In genomic region chr20:47509685-47510084, GRCh38 we compare ENCODE assay signal across 20 cellular contexts. TPM values are rescaled to one million over a fixed set of nuclear protein-coding genes. Genes with fewer than 3 reads are reported as not detected.
DNase-seq lines count a peak whose midpoint lies in the region; ATAC-seq, FAIRE-seq and TF ChIP-seq lines count a peak whose summit lies in the region.
"Had no signal": no experiment of that assay in that cellular context is flagged by ENCODE, and none has a peak within 500 bp of the region (broad histone marks: within the 10 kb centered on the region; RNA-seq: fewer than 3 reads in every experiment).

No MANE protein-coding gene starts in this region.

- no peak for TF ChIP-seq CTCF in HepG2 (CRISPR knock-in tag; IDR thresholded peaks at IDR 0.05)
- no peak for TF ChIP-seq CTCF in right lobe of liver (IDR thresholded peaks at IDR 0.05)
- TF ChIP-seq CTCF in SU-DHL-6 (IDR thresholded peaks at IDR 0.05; ENCODE audit: insufficient read depth, low read length, poor library complexity, severe bottlenecking), result no peak
- no peak for TF ChIP-seq CTCF in GM12878 (IDR thresholded peaks at IDR 0.05 in 2 of 3, conservative IDR thresholded peaks at IDR 0.05 in 1 of 3; ENCODE audit: control insufficient read depth in 2 of 3, extremely low read depth in 1 of 3, insufficient read depth in 1 of 3, low read depth in 3 of 3, low read length in 3 of 3)

- H3K27ac Mint-ChIP-seq in stimulated activated naive B cell treated with anti-CD40 and anti-IgM and Interleukin-4, amounts not matched to agents 10 μg/mL and 1 μg/mL and 100 μg/mL, for 72 hours, result peak overlapping the region; percentile 31

- no peaks in the 10 kb centered on the region for H3K9me2 ChIP-seq in SU-DHL-6 (replicated peaks; ENCODE audit: insufficient read depth, low read length)

- intact Hi-C loops in HepG2 (cut with micrococcal nuclease; ENCODE audit: unreplicated experiment), result loop anchor here (5.0 kb wide), 1 partner anchor 48 kb away; no protein-coding TSS in a partner anchor
- intact Hi-C loops in right lobe of liver (cut with DNase I), result no loop called here
- intact Hi-C loops in GM12878 (cut with micrococcal nuclease; ENCODE audit: unreplicated experiment), result no loop called here

- H3K27me3 Mint-ChIP-seq in stimulated activated naive B cell treated with anti-CD40 and anti-IgM and Interleukin-4, amounts not matched to agents 10 μg/mL and 1 μg/mL and 100 μg/mL, for 72 hours, result no peaks in the 10 kb centered on the region
- H3K27me3 Mint-ChIP-seq: T-cell had no signal

- H3K27me3 ChIP-seq in HepG2 (ENCODE audit: control insufficient read depth in 1 of 2, insufficient read depth in 2 of 2, low read length in 2 of 2) (no peaks in the 10 kb centered on the region), right lobe of liver (no peaks in the 10 kb centered on the region), SU-DHL-6 (ENCODE audit: low read length) (no peaks in the 10 kb centered on the region), GM12878 (replicated peaks in 1 of 2; ENCODE audit: control insufficient read depth in 2 of 2, insufficient read depth in 2 of 2, low read length in 1 of 2) (no peaks in the 10 kb centered on the region)
- H3K27me3 ChIP-seq: transverse colon had no signal

- H4K20me1 ChIP-seq in HepG2 (ENCODE audit: insufficient read depth, low read length) (peaks cover 18% of the 10 kb centered on the region), SU-DHL-6 (ENCODE audit: low read depth, low read length) (peaks cover 17% of the 10 kb centered on the region), GM12878 (ENCODE audit: control insufficient read depth, insufficient read depth) (no peaks in the 10 kb centered on the region)

- FAIRE-seq in HepG2 (lab: Jason Lieb, UNC) (no peak), GM12878 (lab: Jason Lieb, UNC) (no peak)
- FAIRE-seq: endothelial cell of umbilical vein had no signal

- H2AFZ ChIP-seq in HepG2 (ENCODE audit: low read length) (no peak overlapping the region), SU-DHL-6 (ENCODE audit: low read depth, low read length, severe bottlenecking) (no peak overlapping the region), GM12878 (ENCODE audit: control insufficient read depth, low read depth, low read length) (no peak overlapping the region)

- H3K4me3 ChIP-seq in HepG2 (replicated peaks in 1 of 3; ENCODE audit: insufficient read depth in 1 of 3, low read depth in 2 of 3, low read length in 3 of 3) (no peak overlapping the region), right lobe of liver (no peak overlapping the region), SU-DHL-6 (ENCODE audit: insufficient read depth, low read length, poor library complexity, severe bottlenecking) (peak overlapping the region; percentile 96), GM12878 (peak overlapping the region; percentile 75; the same call in 1 of the 2 replicates)
- H3K4me3 ChIP-seq: lung, transverse colon had no signal

- no peak for TF ChIP-seq POLR2A in HepG2 (IDR thresholded peaks at IDR 0.05; ENCODE audit: insufficient read depth in 1 of 2, low read depth in 2 of 2, low read length in 2 of 2)
- no peak for TF ChIP-seq POLR2A in right lobe of liver (IDR thresholded peaks at IDR 0.05)
- TF ChIP-seq POLR2A in GM12878 (IDR thresholded peaks at IDR 0.05; ENCODE audit: low read depth, low read length), result no peak

- peaks cover 95% of the 10 kb centered on the region for H3K79me2 ChIP-seq in HepG2 (ENCODE audit: insufficient read depth, low read length)
- H3K79me2 ChIP-seq in SU-DHL-6 (ENCODE audit: insufficient read depth, low read length), result peaks cover 100% of the 10 kb centered on the region
- peaks cover 98% of the 10 kb centered on the region for H3K79me2 ChIP-seq in GM12878 (ENCODE audit: control insufficient read depth, insufficient read depth, low read length)

- H3K36me3 Mint-ChIP-seq in stimulated activated naive B cell treated with anti-CD40 and anti-IgM and Interleukin-4, amounts not matched to agents 10 μg/mL and 1 μg/mL and 100 μg/mL, for 72 hours, result peaks cover 34 to 42% of the 10 kb centered on the region in 2 donors

- H3K9me3 ChIP-seq in HepG2 (ENCODE audit: low read length) (no peaks in the 10 kb centered on the region), right lobe of liver (no peaks in the 10 kb centered on the region), SU-DHL-6 (ENCODE audit: insufficient read depth, low read length) (no peaks in the 10 kb centered on the region), GM12878 (replicated peaks; ENCODE audit: control insufficient read depth, insufficient read depth, low read length) (no peaks in the 10 kb centered on the region; the same call in 2 of the 3 replicates)
- H3K9me3 ChIP-seq: transverse colon had no signal

- SMC1A ChIA-PET in GM12878 (lab: Charles Lee; ENCODE audit: uncharacterized antibody, unreplicated experiment), result interaction anchor here (0.7 to 4.5 kb wide), 22 partner anchors 9 to 235 kb away, joined by 3 to 38 read pairs (median 4); no protein-coding TSS in a partner anchor

- WGBS in HepG2 (ENCODE audit: low lambda C conversion rate), result 96% methylated on average over 1 of the region's 1 CpG
- 92% methylated on average over 1 of the region's 1 CpG for WGBS in right lobe of liver (ENCODE audit: insufficient coverage, low coverage, low lambda C conversion rate, missing lambda C conversion rate)
- WGBS in GM12878 (ENCODE audit: insufficient coverage, insufficient replicate concordance, low lambda C conversion rate, missing lambda C conversion rate), result 97% methylated on average over 1 of the region's 1 CpG

- H3K4me1 ChIP-seq in HepG2 (ENCODE audit: insufficient read depth, low read length) (peaks cover 76% of the 10 kb centered on the region), right lobe of liver (peaks cover 0 to 37% (median 6%) of the 10 kb centered on the region in 4 donors), GM12878 (ENCODE audit: control insufficient read depth, insufficient read depth, low read length) (peaks cover 26% of the 10 kb centered on the region)

- RAD21 ChIA-PET in GM12878 (lab: Charles Lee; ENCODE audit: unreplicated experiment), result interaction anchor here (1.0 to 4.9 kb wide), 15 partner anchors 17 to 125 kb away, joined by 3 to 66 read pairs (median 5); no protein-coding TSS in a partner anchor

- TF ChIP-seq RAD21 in HepG2 (CRISPR knock-in tag; IDR thresholded peaks at IDR 0.05) (no peak), GM12878 (IDR thresholded peaks at IDR 0.05; ENCODE audit: insufficient read depth, low read depth, low read length) (no peak)

- CTCF ChIA-PET in HepG2 (lab: Yijun Ruan, JAX; ENCODE audit: low intra/inter-chr PET ratio, low total read pairs) (no interaction called here), GM12878 (lab: Yijun Ruan, JAX) (interaction anchor here (0.8 to 3.0 kb wide), 6 partner anchors 30 to 236 kb away, joined by 3 to 13 read pairs (median 5); no protein-coding TSS in a partner anchor)

- BruUV-seq in HepG2 (replicated peaks; lab: Mats Ljungman, UMichigan), result no TSS peak
- BruUV-seq in GM12878 (replicated peaks; lab: Mats Ljungman, UMichigan), result no TSS peak

- ATAC-seq in HepG2, result no peak
- ATAC-seq in right lobe of liver, result no peak
- ATAC-seq in GM12878, result no peak
- no peak for ATAC-seq in stimulated activated naive B cell treated with anti-CD40 and anti-IgM and Interleukin-4, amounts not matched to agents 10 μg/mL and 1 μg/mL and 100 μg/mL, for 72 hours (replicated peaks)
- ATAC-seq: Panc1, T-cell had no signal

- no peak overlapping the region for H3K27ac ChIP-seq in HepG2 (ENCODE audit: extremely low read length, insufficient read depth, low read length)
- no peak overlapping the region for H3K27ac ChIP-seq in right lobe of liver
- H3K27ac ChIP-seq in SU-DHL-6 (ENCODE audit: low read depth, low read length), result peak overlapping the region; percentile 93
- H3K27ac ChIP-seq in GM12878 (ENCODE audit: control insufficient read depth, insufficient read depth), result peak overlapping the region; percentile 68; the same call in 1 of the 2 replicates
- H3K27ac ChIP-seq: transverse colon had no signal

- peaks cover 82% of the 10 kb centered on the region for H3F3A ChIP-seq in SU-DHL-6 (ENCODE audit: insufficient read depth)

- no peaks in the 10 kb centered on the region for H3K9me3 Mint-ChIP-seq in stimulated activated naive B cell treated with anti-CD40 and anti-IgM and Interleukin-4, amounts not matched to agents 10 μg/mL and 1 μg/mL and 100 μg/mL, for 72 hours
- H3K9me3 Mint-ChIP-seq: H9, T-cell had no signal

- DNase-seq in HepG2 (ENCODE audit: low spot score) (no peak), right lobe of liver (no peak), GM12878 (ENCODE audit: low read depth, low spot score) (no peak), NCI-H1694 treated with DMSO at 0.1 percent for 48 hours (lab: John Stamatoyannopoulos, UW) (no peak), LoVo (ENCODE audit: low spot score) (no peak), NCI-H128 (lab: John Stamatoyannopoulos, UW; ENCODE audit: unreplicated experiment) (no peak)
- no peak for DNase-seq in stimulated activated naive B cell treated with anti-CD40 and anti-IgM and Interleukin-4, amounts not matched to agents 10 μg/mL and 1 μg/mL and 100 μg/mL, for 72 hours
- DNase-seq: activated CD4-positive, alpha-beta T cell treated with anti-CD3 and anti-CD28 coated beads, Interleukin-2, amount 50 U/mL, for 1 hour; aorta; NCI-H1092; NCI-H2081 treated with DMSO at 0.1 percent for 48 hours; NCI-H446; stimulated activated CD4-positive, alpha-beta T cell treated with anti-CD3 and anti-CD28 coated beads, Interleukin-2, amount 100 ng/mL, for 48 hours; T-cell; transverse colon had no signal

- POLR2A ChIA-PET in HepG2 (lab: Yijun Ruan, JAX), result no interaction called here
- POLR2A ChIA-PET in GM12878 (lab: Charles Lee), result interaction anchor here (0.5 to 3.4 kb wide), 11 partner anchors 9 to 111 kb away, joined by 3 to 28 read pairs (median 5); no protein-coding TSS in a partner anchor

- H3K4me2 ChIP-seq in HepG2 (ENCODE audit: low read depth, low read length) (no peak overlapping the region), SU-DHL-6 (ENCODE audit: low read depth, low read length, poor library complexity, severe bottlenecking) (peak overlapping the region; percentile 97), GM12878 (ENCODE audit: control insufficient read depth, insufficient read depth) (peak overlapping the region; percentile 61)

- H3K4me1 Mint-ChIP-seq in stimulated activated naive B cell treated with anti-CD40 and anti-IgM and Interleukin-4, amounts not matched to agents 10 μg/mL and 1 μg/mL and 100 μg/mL, for 72 hours, result peaks cover 38 to 81% of the 10 kb centered on the region in 2 donors

- peak overlapping the region in 1 of 2 donors; percentile 29 for H3K4me3 Mint-ChIP-seq in stimulated activated naive B cell treated with anti-CD40 and anti-IgM and Interleukin-4, amounts not matched to agents 10 μg/mL and 1 μg/mL and 100 μg/mL, for 72 hours
- H3K4me3 Mint-ChIP-seq: H9 had no signal

- H3K9ac ChIP-seq in HepG2 (ENCODE audit: insufficient read depth, low read depth, low read length), result no peak overlapping the region
- H3K9ac ChIP-seq in SU-DHL-6 (ENCODE audit: low read length), result peak overlapping the region; percentile 57
- H3K9ac ChIP-seq in GM12878 (ENCODE audit: control insufficient read depth, insufficient read depth, low read length), result peak overlapping the region; percentile 60

- H3K36me3 ChIP-seq in HepG2 (replicated peaks in 1 of 2; ENCODE audit: control insufficient read depth in 1 of 2, insufficient read depth in 2 of 2, low read length in 2 of 2) (peaks cover 0 to 7% of the 10 kb centered on the region in 2 experiments; a peak in 2 of 5 replicates), right lobe of liver (no peaks in the 10 kb centered on the region), SU-DHL-6 (ENCODE audit: low read length) (peaks cover 3% of the 10 kb centered on the region), GM12878 (ENCODE audit: control insufficient read depth in 2 of 2, insufficient read depth in 2 of 2, low read length in 1 of 2) (no peaks in the 10 kb centered on the region; a peak in 2 of 4 replicates)
- H3K36me3 ChIP-seq: transverse colon had no signal

- TF ChIP-seq EP300 in HepG2 (IDR thresholded peaks at IDR 0.05; ENCODE audit: low read depth in 2 of 2, low read length in 2 of 2) (no peak), HepG2 (CRISPR knock-in tag; IDR thresholded peaks at IDR 0.05; ENCODE audit: borderline replicate concordance) (no peak), GM12878 (IDR thresholded peaks at IDR 0.05; ENCODE audit: borderline replicate concordance in 1 of 2, control insufficient read depth in 1 of 2, low read depth in 2 of 2, low read length in 2 of 2) (no peak)

- in situ Hi-C loops in HepG2 (cut with HindIII; ENCODE audit: extremely low pct_ligation_motif_present, low pct_unique_long_range_greater_than_20kb) (no loop called here), GM12878 (cut with MboI) (no loop called here)

RNA-seq across cellular contexts. Expression of gene NCOA3, which starts 8.0 kb away (rescaled TPM):
- 56.8 and 76.2 TPM in 2 replicates for total RNA-seq in HepG2 (2016; rRNA removed; fragmentation: Illumina TruSeq; extraction: Trizol)
- total RNA-seq in HepG2 (2016; cell fraction: cytosol; rRNA removed; fragmentation: Illumina TruSeq; extraction: Trizol; ENCODE audit: low read depth), result 30.2 and 36.5 TPM in 2 replicates
- 56.0 and 74.0 TPM in 2 replicates for total RNA-seq in HepG2 (2016; cell fraction: insoluble cytoplasmic fraction; rRNA removed; fragmentation: Illumina TruSeq; extraction: Trizol)
- total RNA-seq in HepG2 (2016; cell fraction: membrane; rRNA removed; fragmentation: Illumina TruSeq; extraction: Trizol), result 34.2 and 36.7 TPM in 2 replicates
- total RNA-seq in HepG2 (2016; cell fraction: nucleus; rRNA removed; fragmentation: Illumina TruSeq; extraction: Trizol), result 59.3 and 64.3 TPM in 2 replicates
- polyA plus RNA-seq in HepG2 (2011; rRNA removed), result 25.0 and 35.0 TPM in 2 replicates
- polyA plus RNA-seq in HepG2 (2011; cell fraction: cytosol; rRNA removed), result 17.2 and 18.9 TPM in 2 replicates
- 36.9 and 40.6 TPM in 2 replicates for polyA plus RNA-seq in HepG2 (2011; cell fraction: nucleus; rRNA removed)
- 22.6 and 26.9 TPM in 2 replicates for polyA plus RNA-seq in HepG2 (2012)
- 2.0 and 2.4 TPM in 2 replicates for polyA plus RNA-seq in HepG2 (2016; cell fraction: cytosol; fragmentation: Illumina TruSeq; extraction: Trizol; ENCODE audit: low read depth)
- polyA plus RNA-seq in HepG2 (2016; cell fraction: insoluble cytoplasmic fraction; fragmentation: Illumina TruSeq; extraction: Trizol; ENCODE audit: low read depth), result 40.1 and 40.4 TPM in 2 replicates
- polyA plus RNA-seq in HepG2 (2016; cell fraction: membrane; fragmentation: Illumina TruSeq; extraction: Trizol; ENCODE audit: low read depth), result 5.5 and 5.7 TPM in 2 replicates
- polyA plus RNA-seq in HepG2 (2016; cell fraction: nucleus; fragmentation: Illumina TruSeq; extraction: Trizol; ENCODE audit: insufficient read depth, low read depth), result 53.5 and 57.7 TPM in 2 replicates
- 49.8 and 56.6 TPM in 2 replicates for polyA minus RNA-seq in HepG2 (2011; rRNA and poly(A)+ RNA removed; ENCODE audit: low replicate concordance)
- polyA minus RNA-seq in HepG2 (2011; cell fraction: cytosol; rRNA and poly(A)+ RNA removed), result 41.6 and 42.5 TPM in 2 replicates
- 75.8 and 76.3 TPM in 2 replicates for polyA minus RNA-seq in HepG2 (2011; cell fraction: nucleus; rRNA and poly(A)+ RNA removed)
- 10 to 100 TPM; 11.2 to 15.1 (median 13.8) TPM for total RNA-seq in right lobe of liver
- total RNA-seq in GM12878 (2013; cell fraction: nucleolus; rRNA removed), result 241 and 256 TPM in 2 replicates
- total RNA-seq in GM12878 (2014; rRNA removed), result 82.4 and 88.7 TPM in 2 replicates
- 95.3 and 95.8 TPM in 2 replicates for total RNA-seq in GM12878 (2014; rRNA removed; fragmentation: Illumina TruSeq; extraction: Trizol)
- total RNA-seq in GM12878 (2021), result 87.4 and 96.2 TPM in 2 replicates
- polyA plus RNA-seq in GM12878 (2011; ENCODE audit: low read depth), result 30.3 TPM
- 92.6 and 114 TPM in 2 replicates for polyA plus RNA-seq in GM12878 (2011; rRNA removed)
- polyA plus RNA-seq in GM12878 (2011; cell fraction: cytosol; rRNA removed), result 60.3 and 60.4 TPM in 2 replicates
- polyA plus RNA-seq in GM12878 (2011; cell fraction: nucleus; rRNA removed), result 89.9 and 95.2 TPM in 2 replicates
- 38.3 and 50.2 TPM in 2 replicates for polyA plus RNA-seq in GM12878 (2012)
- polyA plus RNA-seq in GM12878 (2014; fragmentation: Illumina TruSeq; extraction: Trizol), result 78.2 and 94.6 TPM in 2 replicates
- 10 to 100 TPM; 16.9 to 18.0 TPM for polyA plus RNA-seq in GM12878 (2014; fragmentation: Nextera tagmentation; extraction: Ambion mirVana)
- 62.4 and 66.0 TPM in 2 replicates for polyA plus RNA-seq in GM12878 (2014; rRNA removed)
- 10 to 100 TPM; 68.1 to 69.1 TPM for polyA plus RNA-seq in GM12878 (2016; fragmentation: Nextera tagmentation; extraction: Ambion mirVana)
- 126 and 138 TPM in 2 replicates for polyA minus RNA-seq in GM12878 (2011; rRNA and poly(A)+ RNA removed)
- 52.3 and 52.4 TPM in 2 replicates for polyA minus RNA-seq in GM12878 (2011; cell fraction: cytosol; rRNA and poly(A)+ RNA removed)
- polyA minus RNA-seq in GM12878 (2011; cell fraction: nucleus; rRNA and poly(A)+ RNA removed), result 48.2 and 66.5 TPM in 2 replicates

Comparison
In these comparisons a context has a peak if more than half of its experiments do, and no peak if none do; other contexts are left out.
1. H3K27ac ChIP-seq: peak in SU-DHL-6 (single experiment) and GM12878 (single experiment); none in HepG2 (single experiment) and right lobe of liver (0 of 3).
2. H3K4me3 ChIP-seq: peak in SU-DHL-6 (single experiment) and GM12878 (single experiment); none in HepG2 (0 of 3) and right lobe of liver (0 of 3).